In the genomic region with DNA sequence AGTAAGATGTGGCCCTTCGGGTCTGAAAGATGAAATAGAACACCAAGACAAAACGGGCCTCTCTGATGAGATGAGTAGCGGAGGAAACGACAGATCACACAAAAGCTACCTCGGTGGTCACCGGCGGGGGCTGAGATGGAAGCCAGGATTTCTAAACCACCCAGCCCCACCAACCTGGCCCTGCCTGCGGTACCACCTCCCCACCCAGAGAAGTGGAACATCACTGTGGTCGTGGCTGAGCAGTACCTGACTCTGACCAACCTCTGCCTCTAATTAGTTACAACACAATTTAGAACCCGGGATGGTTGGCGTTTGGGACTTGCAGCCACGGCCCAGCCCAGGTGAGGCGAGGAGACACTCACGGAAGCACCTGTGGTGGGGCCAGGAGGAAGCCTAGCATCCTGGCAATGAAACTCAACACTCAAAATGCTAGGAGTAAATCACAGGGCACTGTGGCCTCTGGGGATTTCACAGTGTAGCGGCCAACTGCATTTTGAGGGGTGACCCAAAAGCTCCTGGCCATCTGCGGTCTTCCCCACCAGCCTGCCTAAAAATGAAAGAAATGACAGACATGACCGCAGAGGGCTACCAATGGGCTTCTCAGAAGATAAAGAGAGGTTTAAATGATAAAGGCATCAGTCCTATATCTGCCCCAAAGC, we compare ENCODE assay signal across 14 cellular contexts.
DNase-seq lines count a peak whose midpoint lies in the region; ATAC-seq and TF ChIP-seq lines count a peak whose summit lies in the region.
"Had no signal": no experiment of that assay in that cellular context is flagged by ENCODE, and none has a peak within 500 bp of the region (broad histone marks: within the 10 kb centered on the region; RNA-seq: fewer than 3 reads in every experiment).

No MANE protein-coding gene starts in this region.

- H3K9me3 ChIP-seq in fibroblast of lung (ENCODE audit: control insufficient read depth, insufficient read depth, low read depth, low read length): no peaks in the 10 kb centered on the region
- H3K9me3 ChIP-seq: mucosa of descending colon had no signal

- CTCF ChIA-PET in WTC11 (lab: Charles Lee): interaction anchor here (0.6 to 1.4 kb wide), 5 partner anchors 14 to 1734 kb away, joined by 3 read pairs; no protein-coding TSS in a partner anchor

- no peaks in the 10 kb centered on the region for H3K36me3 Mint-ChIP-seq in HFFc6 (ENCODE audit: low read depth)
- no peaks in the 10 kb centered on the region for H3K36me3 Mint-ChIP-seq in WTC11

- POLR2A ChIA-PET in WTC11 (lab: Charles Lee): no interaction called here

- H3K4me1 Mint-ChIP-seq in HFFc6 (ENCODE audit: low read depth) (peaks cover 46% of the 10 kb centered on the region), WTC11 (peaks cover 62% of the 10 kb centered on the region)

- H3K4me3 ChIP-seq in fibroblast of lung (replicated peaks in 1 of 4; ENCODE audit: control extremely low read depth in 1 of 4, insufficient read depth in 1 of 4, low read depth in 3 of 4, low read length in 4 of 4): no peak overlapping the region
- no peak overlapping the region for H3K4me3 ChIP-seq in rectal smooth muscle tissue (ENCODE audit: low read length)
- H3K4me3 ChIP-seq: mucosa of descending colon had no signal

- H3K27ac Mint-ChIP-seq in HFFc6 (peak overlapping the region; percentile 87; the same call in 1 of the 2 replicates), WTC11 (peak overlapping the region; percentile 87)

- H3K4me3 Mint-ChIP-seq in HFFc6 (no peak overlapping the region), WTC11 (no peak overlapping the region)

- H3K27me3 ChIP-seq in fibroblast of lung (ENCODE audit: control insufficient read depth, insufficient read depth, low read length) (no peaks in the 10 kb centered on the region), rectal smooth muscle tissue (ENCODE audit: control insufficient read depth, insufficient read depth, low read length) (no peaks in the 10 kb centered on the region)

- H3K9ac ChIP-seq in fibroblast of lung (ENCODE audit: insufficient read depth, low read length) (no peak overlapping the region), rectal smooth muscle tissue (ENCODE audit: low read length) (no peak overlapping the region)

- peak overlapping the region; percentile 97 for H3K27ac ChIP-seq in fibroblast of lung (ENCODE audit: insufficient read depth, low read length)
- H3K27ac ChIP-seq in rectal smooth muscle tissue (ENCODE audit: low read depth, low read length): peak overlapping the region; percentile 91
- H3K27ac ChIP-seq: HL-60 had no signal

- H3K9me3 Mint-ChIP-seq in HFFc6 (no peaks in the 10 kb centered on the region), WTC11 (no peaks in the 10 kb centered on the region)

- DNase-seq in HFFc6 (no peak), WTC11 (ENCODE audit: low spot score) (no peak), fibroblast of lung (ENCODE audit: low read depth in 2 of 2) (no peak)
- DNase-seq: activated CD4-positive, CD25-positive, alpha-beta regulatory T cell treated with anti-CD3 and anti-CD28 coated beads, Interleukin-2, amount 50 U/mL, for 72 hours; DMS153; NCI-H446; SIG-M5; stimulated activated CD8-positive, alpha-beta memory T cell treated with anti-CD3 and anti-CD28 coated beads, Interleukin-4, amount 100 ng/mL, for 48 hours had no signal

- no peak overlapping the region for H2AFZ ChIP-seq in fibroblast of lung (ENCODE audit: low read length)

- ATAC-seq in WTC11 (no peak), GM18868 (IDR thresholded peaks at IDR 0.05; ENCODE audit: unreplicated experiment) (no peak), HG02798 (IDR thresholded peaks at IDR 0.05; ENCODE audit: poor library complexity, unreplicated experiment) (no peak), GM21786 (IDR thresholded peaks at IDR 0.05; ENCODE audit: unreplicated experiment) (no peak)
- ATAC-seq: mucosa of descending colon had no signal

- TF ChIP-seq CTCF in HFFc6 (IDR thresholded peaks at IDR 0.05): no peak
- TF ChIP-seq CTCF in WTC11 (IDR thresholded peaks at IDR 0.05): no peak
- no peak for TF ChIP-seq CTCF in fibroblast of lung (conservative IDR thresholded peaks at IDR 0.05 in 1 of 2, IDR thresholded peaks at IDR 0.05 in 1 of 2; ENCODE audit: low read depth in 1 of 2, low read length in 2 of 2)

- H3K27me3 Mint-ChIP-seq in HFFc6 (ENCODE audit: insufficient read depth) (no peaks in the 10 kb centered on the region; the same call in 1 of the 2 replicates), WTC11 (ENCODE audit: low read depth) (no peaks in the 10 kb centered on the region)

- no peaks in the 10 kb centered on the region for H4K20me1 ChIP-seq in fibroblast of lung (ENCODE audit: control insufficient read depth, extremely low read depth, insufficient read depth, low read length)

- peaks cover 34% of the 10 kb centered on the region for H3K4me1 ChIP-seq in fibroblast of lung (ENCODE audit: control insufficient read depth, extremely low read depth, insufficient read depth, low read length)
- peaks cover 78% of the 10 kb centered on the region for H3K4me1 ChIP-seq in rectal smooth muscle tissue (ENCODE audit: control insufficient read depth, insufficient read depth, low read length)

- no peaks in the 10 kb centered on the region for H3K79me2 ChIP-seq in fibroblast of lung (ENCODE audit: control insufficient read depth, insufficient read depth, low read length)

- H3K4me2 ChIP-seq in fibroblast of lung (ENCODE audit: extremely low read depth, insufficient read depth, low read length): no peak overlapping the region

- H3K36me3 ChIP-seq in fibroblast of lung (ENCODE audit: control insufficient read depth, insufficient read depth, low read length) (peaks cover 2% of the 10 kb centered on the region), rectal smooth muscle tissue (ENCODE audit: control insufficient read depth, insufficient read depth, low read length) (no peaks in the 10 kb centered on the region)

TF ChIP-seq in WTC11, 78 proteins besides CTCF, POLR2A, EP300 and RAD21 (continues in another document):
- TF ChIP-seq IRF2 (CRISPR knock-in tag; IDR thresholded peaks at IDR 0.05; ENCODE audit: borderline replicate concordance, low read depth) (no peak), NR3C1 (CRISPR knock-in tag; conservative IDR thresholded peaks at IDR 0.05; ENCODE audit: low read depth) (no peak), FOXJ3 (CRISPR knock-in tag; IDR thresholded peaks at IDR 0.05; ENCODE audit: borderline replicate concordance) (no peak), TEAD4 (CRISPR knock-in tag; IDR thresholded peaks at IDR 0.05) (no peak), ZBTB21 (CRISPR knock-in tag; IDR thresholded peaks at IDR 0.05; ENCODE audit: borderline replicate concordance) (no peak), GABPB1 (CRISPR knock-in tag; IDR thresholded peaks at IDR 0.05) (no peak)
- TF ChIP-seq, protein P1, sequence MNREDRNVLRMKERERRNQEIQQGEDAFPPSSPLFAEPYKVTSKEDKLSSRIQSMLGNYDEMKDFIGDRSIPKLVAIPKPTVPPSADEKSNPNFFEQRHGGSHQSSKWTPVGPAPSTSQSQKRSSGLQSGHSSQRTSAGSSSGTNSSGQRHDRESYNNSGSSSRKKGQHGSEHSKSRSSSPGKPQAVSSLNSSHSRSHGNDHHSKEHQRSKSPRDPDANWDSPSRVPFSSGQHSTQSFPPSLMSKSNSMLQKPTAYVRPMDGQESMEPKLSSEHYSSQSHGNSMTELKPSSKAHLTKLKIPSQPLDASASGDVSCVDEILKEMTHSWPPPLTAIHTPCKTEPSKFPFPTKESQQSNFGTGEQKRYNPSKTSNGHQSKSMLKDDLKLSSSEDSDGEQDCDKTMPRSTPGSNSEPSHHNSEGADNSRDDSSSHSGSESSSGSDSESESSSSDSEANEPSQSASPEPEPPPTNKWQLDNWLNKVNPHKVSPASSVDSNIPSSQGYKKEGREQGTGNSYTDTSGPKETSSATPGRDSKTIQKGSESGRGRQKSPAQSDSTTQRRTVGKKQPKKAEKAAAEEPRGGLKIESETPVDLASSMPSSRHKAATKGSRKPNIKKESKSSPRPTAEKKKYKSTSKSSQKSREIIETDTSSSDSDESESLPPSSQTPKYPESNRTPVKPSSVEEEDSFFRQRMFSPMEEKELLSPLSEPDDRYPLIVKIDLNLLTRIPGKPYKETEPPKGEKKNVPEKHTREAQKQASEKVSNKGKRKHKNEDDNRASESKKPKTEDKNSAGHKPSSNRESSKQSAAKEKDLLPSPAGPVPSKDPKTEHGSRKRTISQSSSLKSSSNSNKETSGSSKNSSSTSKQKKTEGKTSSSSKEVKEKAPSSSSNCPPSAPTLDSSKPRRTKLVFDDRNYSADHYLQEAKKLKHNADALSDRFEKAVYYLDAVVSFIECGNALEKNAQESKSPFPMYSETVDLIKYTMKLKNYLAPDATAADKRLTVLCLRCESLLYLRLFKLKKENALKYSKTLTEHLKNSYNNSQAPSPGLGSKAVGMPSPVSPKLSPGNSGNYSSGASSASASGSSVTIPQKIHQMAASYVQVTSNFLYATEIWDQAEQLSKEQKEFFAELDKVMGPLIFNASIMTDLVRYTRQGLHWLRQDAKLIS (CRISPR knock-in tag; IDR thresholded peaks at IDR 0.05; ENCODE audit: borderline replicate concordance): no peak
- TF ChIP-seq, protein P2, sequence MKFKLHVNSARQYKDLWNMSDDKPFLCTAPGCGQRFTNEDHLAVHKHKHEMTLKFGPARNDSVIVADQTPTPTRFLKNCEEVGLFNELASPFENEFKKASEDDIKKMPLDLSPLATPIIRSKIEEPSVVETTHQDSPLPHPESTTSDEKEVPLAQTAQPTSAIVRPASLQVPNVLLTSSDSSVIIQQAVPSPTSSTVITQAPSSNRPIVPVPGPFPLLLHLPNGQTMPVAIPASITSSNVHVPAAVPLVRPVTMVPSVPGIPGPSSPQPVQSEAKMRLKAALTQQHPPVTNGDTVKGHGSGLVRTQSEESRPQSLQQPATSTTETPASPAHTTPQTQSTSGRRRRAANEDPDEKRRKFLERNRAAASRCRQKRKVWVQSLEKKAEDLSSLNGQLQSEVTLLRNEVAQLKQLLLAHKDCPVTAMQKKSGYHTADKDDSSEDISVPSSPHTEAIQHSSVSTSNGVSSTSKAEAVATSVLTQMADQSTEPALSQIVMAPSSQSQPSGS (CRISPR knock-in tag; IDR thresholded peaks at IDR 0.05; ENCODE audit: borderline replicate concordance, low read depth): no peak
- TF ChIP-seq, protein P3, sequence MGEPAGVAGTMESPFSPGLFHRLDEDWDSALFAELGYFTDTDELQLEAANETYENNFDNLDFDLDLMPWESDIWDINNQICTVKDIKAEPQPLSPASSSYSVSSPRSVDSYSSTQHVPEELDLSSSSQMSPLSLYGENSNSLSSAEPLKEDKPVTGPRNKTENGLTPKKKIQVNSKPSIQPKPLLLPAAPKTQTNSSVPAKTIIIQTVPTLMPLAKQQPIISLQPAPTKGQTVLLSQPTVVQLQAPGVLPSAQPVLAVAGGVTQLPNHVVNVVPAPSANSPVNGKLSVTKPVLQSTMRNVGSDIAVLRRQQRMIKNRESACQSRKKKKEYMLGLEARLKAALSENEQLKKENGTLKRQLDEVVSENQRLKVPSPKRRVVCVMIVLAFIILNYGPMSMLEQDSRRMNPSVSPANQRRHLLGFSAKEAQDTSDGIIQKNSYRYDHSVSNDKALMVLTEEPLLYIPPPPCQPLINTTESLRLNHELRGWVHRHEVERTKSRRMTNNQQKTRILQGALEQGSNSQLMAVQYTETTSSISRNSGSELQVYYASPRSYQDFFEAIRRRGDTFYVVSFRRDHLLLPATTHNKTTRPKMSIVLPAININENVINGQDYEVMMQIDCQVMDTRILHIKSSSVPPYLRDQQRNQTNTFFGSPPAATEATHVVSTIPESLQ (CRISPR knock-in tag; IDR thresholded peaks at IDR 0.05): no peak
